Comparison of ENCODE assay signal across 8 cellular contexts in the genomic region with DNA sequence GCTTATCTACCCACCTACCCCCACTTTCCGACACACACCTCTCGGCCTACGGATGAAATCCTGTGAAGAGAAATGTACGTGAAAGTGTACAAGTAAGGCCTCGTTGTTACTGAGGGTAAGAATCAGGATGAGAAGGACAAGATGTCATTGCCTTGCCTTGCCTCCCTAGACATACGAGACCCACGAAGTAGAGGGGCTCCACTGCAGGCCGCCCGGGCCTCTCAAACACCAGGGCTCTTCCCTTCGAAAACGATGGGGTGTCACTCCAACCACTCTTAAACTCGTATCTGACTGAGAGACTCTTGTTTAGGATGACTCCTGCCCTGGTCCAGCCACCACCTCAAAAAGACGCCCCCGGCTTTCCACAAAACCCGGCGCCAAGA. TPM values are rescaled to one million over a fixed set of nuclear protein-coding genes. Genes with fewer than 3 reads are reported as not detected.
A peak's percentile ranks its signal among the peaks of the same experiment; 100 is the strongest.
DNase-seq lines count a peak whose midpoint lies in the region; ATAC-seq, FAIRE-seq and TF ChIP-seq lines count a peak whose summit lies in the region.

No MANE protein-coding gene starts in this region.

- no peak for TF ChIP-seq POLR2A in GM12878 (IDR thresholded peaks at IDR 0.05; ENCODE audit: low read depth, low read length)

- no peak for TF ChIP-seq EP300 in GM12878 (IDR thresholded peaks at IDR 0.05; ENCODE audit: borderline replicate concordance in 1 of 2, control insufficient read depth in 1 of 2, low read depth in 2 of 2, low read length in 2 of 2)

- peaks cover 53% of the 10 kb centered on the region for H3K79me2 ChIP-seq in GM12878 (ENCODE audit: control insufficient read depth, insufficient read depth, low read length)

- intact Hi-C loops in GM12878 (cut with micrococcal nuclease; ENCODE audit: unreplicated experiment), result no loop called here
- intact Hi-C loops in lower lobe of right lung (cut with DNase I), result no loop called here

- SMC1A ChIA-PET in GM12878 (lab: Charles Lee; ENCODE audit: uncharacterized antibody, unreplicated experiment), result interaction anchor here (1.0 to 1.6 kb wide), 5 partner anchors 9 to 88 kb away, joined by 3 to 7 read pairs (median 3); a partner anchor contains a TSS

- in situ Hi-C loops in GM12878 (cut with MboI), result no loop called here

- TSS peak; percentile 61 for BruUV-seq in GM12878 (replicated peaks; lab: Mats Ljungman, UMichigan)

- H3K27ac ChIP-seq in HUES6 (ENCODE audit: low read depth, low read length), result no peak overlapping the region; the same call in 1 of the 2 replicates
- H3K27ac ChIP-seq in GM12878 (ENCODE audit: control insufficient read depth, insufficient read depth), result peak overlapping the region; percentile 71
- peak overlapping the region; percentile 66 for H3K27ac ChIP-seq in lower lobe of right lung
- H3K27ac ChIP-seq in urinary bladder (ENCODE audit: low read depth), result no peak overlapping the region

- peak overlapping the region; percentile 91 for H2AFZ ChIP-seq in GM12878 (ENCODE audit: control insufficient read depth, low read depth, low read length)

- CTCF ChIA-PET in AG04449 (lab: Yijun Ruan, JAX) (interaction anchor here (0.9 to 4.5 kb wide), 4 partner anchors 11 to 57 kb away, joined by 3 to 59 read pairs (median 6); no protein-coding TSS in a partner anchor), GM12878 (lab: Yijun Ruan, JAX) (interaction anchor here (1.2 to 15.2 kb wide), 10 partner anchors 9 to 677 kb away, joined by 3 to 114 read pairs (median 5); a partner anchor contains a TSS)

- POLR2A ChIA-PET in AG04449 (lab: Yijun Ruan, JAX) (no interaction called here), GM12878 (lab: Charles Lee) (interaction anchor here (0.6 to 1.9 kb wide), 5 partner anchors 15 to 142 kb away, joined by 4 to 10 read pairs (median 5); a partner anchor contains a TSS)

- no peak for FAIRE-seq in GM12878 (lab: Jason Lieb, UNC)

- DNase-seq in AG04449 (ENCODE audit: low read depth, low spot score) (no peak), GM12878 (ENCODE audit: low read depth, low spot score) (no peak), lower lobe of right lung (no peak), cortex of kidney (lab: John Stamatoyannopoulos, UW) (no peak)

- H3K9me3 ChIP-seq in HUES6 (ENCODE audit: control insufficient read depth, insufficient read depth, low read depth, low read length) (no peaks in the 10 kb centered on the region), GM12878 (replicated peaks; ENCODE audit: control insufficient read depth, insufficient read depth, low read length) (no peaks in the 10 kb centered on the region), lower lobe of right lung (no peaks in the 10 kb centered on the region)

- peaks cover 3% of the 10 kb centered on the region; the same call in 1 of the 2 replicates for H3K4me1 ChIP-seq in HUES6 (ENCODE audit: control insufficient read depth, insufficient read depth, low read length)
- 0 out of 2 replicates have a peak, but pooled peaks cover 3% of the 10 kb centered on the region for H3K4me1 ChIP-seq in GM12878 (ENCODE audit: control insufficient read depth, insufficient read depth, low read length)
- H3K4me1 ChIP-seq in lower lobe of right lung, result peaks cover 10% of the 10 kb centered on the region
- H3K4me1 ChIP-seq in urinary bladder (ENCODE audit: insufficient read depth), result no peaks in the 10 kb centered on the region

- TF ChIP-seq CTCF in AG04449 (IDR thresholded peaks at IDR 0.05; ENCODE audit: insufficient read depth, low read length, missing control alignments), result no peak
- no peak for TF ChIP-seq CTCF in GM12878 (IDR thresholded peaks at IDR 0.05 in 2 of 3, conservative IDR thresholded peaks at IDR 0.05 in 1 of 3; ENCODE audit: control insufficient read depth in 2 of 3, extremely low read depth in 1 of 3, insufficient read depth in 1 of 3, low read depth in 3 of 3, low read length in 3 of 3)
- no peak for TF ChIP-seq CTCF in lower lobe of right lung (IDR thresholded peaks at IDR 0.05)

- H4K20me1 ChIP-seq in GM12878 (ENCODE audit: control insufficient read depth, insufficient read depth), result no peaks in the 10 kb centered on the region

- H3K36me3 ChIP-seq in HUES6 (ENCODE audit: control insufficient read depth, insufficient read depth, low read length), result no peaks in the 10 kb centered on the region
- no peaks in the 10 kb centered on the region; a peak in 1 of 4 replicates for H3K36me3 ChIP-seq in GM12878 (ENCODE audit: control insufficient read depth in 2 of 2, insufficient read depth in 2 of 2, low read length in 1 of 2)
- no peaks in the 10 kb centered on the region for H3K36me3 ChIP-seq in lower lobe of right lung
- H3K36me3 ChIP-seq in urinary bladder (ENCODE audit: insufficient read depth), result no peaks in the 10 kb centered on the region

- H3K27me3 ChIP-seq in HUES6 (ENCODE audit: control insufficient read depth, insufficient read depth, low read length) (no peaks in the 10 kb centered on the region), GM12878 (replicated peaks in 1 of 2; ENCODE audit: control insufficient read depth in 2 of 2, insufficient read depth in 2 of 2, low read length in 1 of 2) (no peaks in the 10 kb centered on the region), lower lobe of right lung (ENCODE audit: low read depth) (no peaks in the 10 kb centered on the region)

- ATAC-seq in GM19035 (IDR thresholded peaks at IDR 0.05; ENCODE audit: unreplicated experiment) (peak; percentile 27), GM12878 (peak; percentile 56), lower lobe of right lung (peak in 1 of 2 donors; percentile 22), GM21576 (IDR thresholded peaks at IDR 0.05; ENCODE audit: unreplicated experiment) (no peak)

- peak overlapping the region; percentile 74 for H3K9ac ChIP-seq in HUES6 (ENCODE audit: low read length)
- H3K9ac ChIP-seq in GM12878 (ENCODE audit: control insufficient read depth, insufficient read depth, low read length), result peak overlapping the region; percentile 91

- no peak for TF ChIP-seq RAD21 in GM12878 (IDR thresholded peaks at IDR 0.05; ENCODE audit: insufficient read depth, low read depth, low read length)

- under 1% methylated on average over 16 of the region's 16 CpGs for WGBS in GM12878 (ENCODE audit: insufficient coverage, insufficient replicate concordance, low lambda C conversion rate, missing lambda C conversion rate)
- 2% methylated on average over 16 of the region's 16 CpGs for WGBS in urinary bladder

- peak overlapping the region; percentile 58 for H3K4me2 ChIP-seq in GM12878 (ENCODE audit: control insufficient read depth, insufficient read depth)

- H3K4me3 ChIP-seq in AG04449 (ENCODE audit: low read depth, low read length), result peak overlapping the region; percentile 94
- peak overlapping the region; percentile 78 for H3K4me3 ChIP-seq in HUES6 (ENCODE audit: low read depth, low read length)
- peak overlapping the region; percentile 96 for H3K4me3 ChIP-seq in GM12878
- peak overlapping the region; percentile 79 for H3K4me3 ChIP-seq in lower lobe of right lung
- H3K4me3 ChIP-seq in urinary bladder (ENCODE audit: low read depth, low read length), result peak overlapping the region; percentile 68

- RAD21 ChIA-PET in GM12878 (lab: Charles Lee; ENCODE audit: unreplicated experiment), result interaction anchor here (0.6 to 1.5 kb wide), 4 partner anchors 31 to 60 kb away, joined by 3 to 8 read pairs (median 3); a partner anchor contains a TSS

RNA-seq across cellular contexts. Expression of a gene that starts 0.5 kb away (rescaled TPM):
- 34.4 and 36.1 TPM in 2 replicates for total RNA-seq in GM12878 (2013; cell fraction: nucleolus; rRNA removed)
- total RNA-seq in GM12878 (2014; rRNA removed) (68.3 and 76.5 TPM in 2 replicates), GM12878 (2014; rRNA removed; fragmentation: Illumina TruSeq; extraction: Trizol) (74.2 and 75.9 TPM in 2 replicates), GM12878 (2021) (87.9 and 95.5 TPM in 2 replicates), lower lobe of right lung (13.7 TPM), urinary bladder (40.0 TPM)
- 35.7 TPM for polyA plus RNA-seq in GM12878 (2011; ENCODE audit: low read depth)
- polyA plus RNA-seq in GM12878 (2011; rRNA removed) (86.0 and 113 TPM in 2 replicates), GM12878 (2014; fragmentation: Illumina TruSeq; extraction: Trizol) (82.0 and 93.1 TPM in 2 replicates), GM12878 (2014; fragmentation: Nextera tagmentation; extraction: Ambion mirVana) (10 to 100 TPM; 32.4 to 40.7 TPM), GM12878 (2014; rRNA removed) (47.3 and 59.2 TPM in 2 replicates), GM12878 (2016; fragmentation: Nextera tagmentation; extraction: Ambion mirVana) (10 to 100 TPM; 78.2 TPM), urinary bladder (10.6 TPM)
- polyA plus RNA-seq in GM12878 (2011; cell fraction: cytosol; rRNA removed), result 63.5 and 77.2 TPM in 2 replicates
- 56.9 and 65.6 TPM in 2 replicates for polyA plus RNA-seq in GM12878 (2011; cell fraction: nucleus; rRNA removed)
- polyA plus RNA-seq in GM12878 (2012), result 39.2 and 48.7 TPM in 2 replicates
- 116 and 120 TPM in 2 replicates for polyA minus RNA-seq in GM12878 (2011; rRNA and poly(A)+ RNA removed)
- 34.5 and 45.3 TPM in 2 replicates for polyA minus RNA-seq in GM12878 (2011; cell fraction: cytosol; rRNA and poly(A)+ RNA removed)
- polyA minus RNA-seq in GM12878 (2011; cell fraction: nucleus; rRNA and poly(A)+ RNA removed), result 26.7 and 32.1 TPM in 2 replicates

RNA-seq across cellular contexts. Expression of a gene that starts 32.6 kb away (rescaled TPM):
- 0.27 and 2.0 TPM in 2 replicates for total RNA-seq in GM12878 (2013; cell fraction: nucleolus; rRNA removed)
- total RNA-seq in GM12878 (2014; rRNA removed) (0.05 and 0.28 TPM in 2 replicates), GM12878 (2014; rRNA removed; fragmentation: Illumina TruSeq; extraction: Trizol) (not detected in 2 replicates), GM12878 (2021) (0.13 and 0.26 TPM in 2 replicates), lower lobe of right lung (1.6 TPM), urinary bladder (2.7 TPM)
- 0.22 TPM for polyA plus RNA-seq in GM12878 (2011; ENCODE audit: low read depth)
- polyA plus RNA-seq in GM12878 (2011; rRNA removed) (0.14 and 0.27 TPM in 2 replicates), GM12878 (2014; fragmentation: Illumina TruSeq; extraction: Trizol) (0.08 and 0.09 TPM in 2 replicates), GM12878 (2014; fragmentation: Nextera tagmentation; extraction: Ambion mirVana) (under 1 TPM in 1 of 2 experiments, not detected in 1; 0.02 TPM), GM12878 (2014; rRNA removed) (0.01 and 0.15 TPM in 2 replicates), GM12878 (2016; fragmentation: Nextera tagmentation; extraction: Ambion mirVana) (not detected), urinary bladder (5.4 TPM)
- 0.18 and 0.22 TPM in 2 replicates for polyA plus RNA-seq in GM12878 (2011; cell fraction: cytosol; rRNA removed)
- 0.50 and 1.1 TPM in 2 replicates for polyA plus RNA-seq in GM12878 (2011; cell fraction: nucleus; rRNA removed)
- polyA plus RNA-seq in GM12878 (2012), result 0.42 and 0.83 TPM in 2 replicates
- polyA minus RNA-seq in GM12878 (2011; rRNA and poly(A)+ RNA removed), result 0.05 and 0.22 TPM in 2 replicates
- polyA minus RNA-seq in GM12878 (2011; cell fraction: cytosol; rRNA and poly(A)+ RNA removed), result 0.42 TPM in 1 of 2 replicates, not detected in the other
- 0.36 TPM in 1 of 2 replicates, not detected in the other for polyA minus RNA-seq in GM12878 (2011; cell fraction: nucleus; rRNA and poly(A)+ RNA removed)

RNA-seq across cellular contexts. Expression of a gene that starts 52.0 kb away (rescaled TPM):
- total RNA-seq in GM12878 (2013; cell fraction: nucleolus; rRNA removed), result not detected in 2 replicates
- total RNA-seq in GM12878 (2014; rRNA removed) (not detected in 2 replicates), GM12878 (2014; rRNA removed; fragmentation: Illumina TruSeq; extraction: Trizol) (not detected in 2 replicates), GM12878 (2021) (not detected in 2 replicates), lower lobe of right lung (0.09 TPM), urinary bladder (0.26 TPM)
- polyA plus RNA-seq in GM12878 (2011; ENCODE audit: low read depth), result not detected
- polyA plus RNA-seq in GM12878 (2011; rRNA removed) (not detected in 2 replicates), GM12878 (2014; fragmentation: Illumina TruSeq; extraction: Trizol) (not detected in 2 replicates), GM12878 (2014; fragmentation: Nextera tagmentation; extraction: Ambion mirVana) (not detected), GM12878 (2014; rRNA removed) (not detected in 2 replicates), GM12878 (2016; fragmentation: Nextera tagmentation; extraction: Ambion mirVana) (not detected), urinary bladder (0.08 TPM)
- not detected in 2 replicates for polyA plus RNA-seq in GM12878 (2011; cell fraction: cytosol; rRNA removed)
- not detected in 2 replicates for polyA plus RNA-seq in GM12878 (2011; cell fraction: nucleus; rRNA removed)
- polyA plus RNA-seq in GM12878 (2012), result not detected in 2 replicates
- polyA minus RNA-seq in GM12878 (2011; rRNA and poly(A)+ RNA removed), result not detected in 2 replicates
- not detected in 2 replicates for polyA minus RNA-seq in GM12878 (2011; cell fraction: cytosol; rRNA and poly(A)+ RNA removed)
- not detected in 2 replicates for polyA minus RNA-seq in GM12878 (2011; cell fraction: nucleus; rRNA and poly(A)+ RNA removed)

Comparison
In these comparisons a context has a peak if more than half of its experiments do, and no peak if none do; other contexts are left out.
1. H3K27ac ChIP-seq: peak in GM12878 (single experiment) and lower lobe of right lung (single experiment); none in HUES6 (single experiment) and urinary bladder (single experiment).
2. Peak in every context shown above with its lines, with median percentiles within 50 percentile points of each other: H3K4me3 ChIP-seq.